In the genomic region with DNA sequence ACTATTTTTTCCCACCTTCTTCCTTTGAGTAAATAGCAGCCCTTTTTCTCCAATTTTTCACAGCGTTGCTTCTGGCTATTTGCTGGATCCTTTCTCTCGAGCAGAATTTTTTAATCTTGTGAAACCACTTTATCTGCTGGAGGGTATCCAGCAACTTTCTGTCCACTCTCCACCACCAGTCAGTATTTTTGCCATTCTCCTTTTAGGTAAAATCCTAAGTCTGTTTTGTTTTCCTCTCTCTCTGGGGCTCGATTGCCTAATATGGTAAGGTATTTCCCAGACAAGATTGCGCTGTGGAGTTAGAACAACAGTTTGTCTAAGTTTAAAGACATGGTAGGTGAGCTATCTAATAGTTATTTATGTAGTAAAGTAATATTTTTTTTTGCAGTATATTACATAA, we compare ENCODE assay signal across 12 cellular contexts.
DNase-seq lines count a peak whose midpoint lies in the region; ATAC-seq and TF ChIP-seq lines count a peak whose summit lies in the region.
"Had no signal": no experiment of that assay in that cellular context is flagged by ENCODE, and none has a peak within 500 bp of the region (broad histone marks: within the 10 kb centered on the region; RNA-seq: fewer than 3 reads in every experiment).

No MANE protein-coding gene starts in this region.

- no peak overlapping the region for H3K4me3 Mint-ChIP-seq in progenitor cell of endocrine pancreas (ENCODE audit: low read depth)
- H3K4me3 Mint-ChIP-seq in naive thymus-derived CD8-positive, alpha-beta T cell: no peak overlapping the region
- H3K4me3 Mint-ChIP-seq: activated T-helper 17 cell treated with anti-CD3 and anti-CD28 coated beads, Interleukin-2, amount 50 U/mL, for 72 hours had no signal

- 33% methylated on average over 4 of the region's 4 CpGs for WGBS in body of pancreas, 2 donors

- no peak overlapping the region for H2AFZ ChIP-seq in PC-9

- no peaks in the 10 kb centered on the region for H3K79me2 ChIP-seq in PC-9 (ENCODE audit: low read depth)

- no peak overlapping the region for H3K4me2 ChIP-seq in PC-9
- H3K4me2 ChIP-seq: BLaER1 treated with 17β-estradiol and CSF1 and Interleukin-3, amounts not matched to agents 10 nM and 100 nM had no signal

- ATAC-seq in body of pancreas (peak; percentile 47), HG02870 (IDR thresholded peaks at IDR 0.05; ENCODE audit: unreplicated experiment) (no peak)
- no peak for ATAC-seq in naive thymus-derived CD8-positive, alpha-beta T cell
- ATAC-seq: activated T-helper 17 cell treated with anti-CD3 and anti-CD28 coated beads, Interleukin-2, amount 50 U/mL, for 72 hours had no signal

- intact Hi-C loops in body of pancreas (cut with DNase I): loop anchor here (10.0 kb wide), 1 partner anchor 89 kb away; no protein-coding TSS in a partner anchor
- intact Hi-C loops in PC-9 (cut with micrococcal nuclease; ENCODE audit: unreplicated experiment): no loop called here

- POLR2A ChIA-PET in naive thymus-derived CD8-positive, alpha-beta T cell (lab: Charles Lee): no interaction called here
- POLR2A ChIA-PET in PC-9 (lab: Charles Lee; ENCODE audit: unreplicated experiment): no interaction called here

- CTCF ChIA-PET in PC-9 (lab: Charles Lee): no interaction called here

- H3K4me1 ChIP-seq in body of pancreas: peaks cover 14% of the 10 kb centered on the region
- H3K4me1 ChIP-seq in right atrium auricular region: peaks cover 0 to 30% of the 10 kb centered on the region in 2 donors
- H3K4me1 ChIP-seq in PC-9 (replicated peaks; ENCODE audit: insufficient read depth): no peaks in the 10 kb centered on the region

- peaks cover 3% of the 10 kb centered on the region for H3K36me3 Mint-ChIP-seq in progenitor cell of endocrine pancreas (ENCODE audit: insufficient read depth)
- H3K36me3 Mint-ChIP-seq in naive thymus-derived CD8-positive, alpha-beta T cell: peaks cover 10 to 61% (median 22%) of the 10 kb centered on the region in 3 donors

- H3K9me2 ChIP-seq in PC-9 (ENCODE audit: insufficient read depth): no peaks in the 10 kb centered on the region

- BruUV-seq in PC-9 (replicated peaks; lab: Mats Ljungman, UMichigan): no TSS peak

- H3K9me3 Mint-ChIP-seq in progenitor cell of endocrine pancreas (ENCODE audit: low read depth): no peaks in the 10 kb centered on the region
- no peaks in the 10 kb centered on the region for H3K9me3 Mint-ChIP-seq in naive thymus-derived CD8-positive, alpha-beta T cell
- H3K9me3 Mint-ChIP-seq: activated T-helper 17 cell treated with anti-CD3 and anti-CD28 coated beads, Interleukin-2, amount 50 U/mL, for 72 hours had no signal

- peaks cover under 1% of the 10 kb centered on the region; the same call in 1 of the 2 replicates for H3F3A ChIP-seq in PC-9 (ENCODE audit: insufficient read depth, low read depth)

- no peaks in the 10 kb centered on the region for H3K9me3 ChIP-seq in body of pancreas
- H3K9me3 ChIP-seq in right atrium auricular region: no peaks in the 10 kb centered on the region
- H3K9me3 ChIP-seq in PC-9 (ENCODE audit: insufficient read depth, low read depth): no peaks in the 10 kb centered on the region
- H3K9me3 ChIP-seq: BLaER1 treated with 17β-estradiol and CSF1 and Interleukin-3, amounts not matched to agents 10 nM and 100 nM had no signal

- H3K27me3 Mint-ChIP-seq in progenitor cell of endocrine pancreas: no peaks in the 10 kb centered on the region
- H3K27me3 Mint-ChIP-seq in naive thymus-derived CD8-positive, alpha-beta T cell: no peaks in the 10 kb centered on the region
- H3K27me3 Mint-ChIP-seq: activated T-helper 17 cell treated with anti-CD3 and anti-CD28 coated beads, Interleukin-2, amount 50 U/mL, for 72 hours had no signal

- H4K20me1 ChIP-seq in PC-9 (ENCODE audit: insufficient read depth): no peaks in the 10 kb centered on the region

- TF ChIP-seq POLR2A in body of pancreas (IDR thresholded peaks at IDR 0.05): no peak

- DNase-seq in AG10803 (ENCODE audit: low read depth): peak; percentile 81
- peak in 1 of 4 donors; percentile 6 for DNase-seq in body of pancreas
- DNase-seq in right atrium auricular region (ENCODE audit: low spot score): no peak
- DNase-seq in progenitor cell of endocrine pancreas (ENCODE audit: low spot score, unreplicated experiment): no peak
- DNase-seq in naive thymus-derived CD8-positive, alpha-beta T cell: no peak
- no peak for DNase-seq in PC-9
- DNase-seq in NCI-H1436 (lab: John Stamatoyannopoulos, UW): no peak
- DNase-seq: NCI-H1105, T-helper 1 cell had no signal

- H3K27me3 ChIP-seq in body of pancreas (no peaks in the 10 kb centered on the region), right atrium auricular region (no peaks in the 10 kb centered on the region), PC-9 (ENCODE audit: insufficient read depth, low read depth) (no peaks in the 10 kb centered on the region)

- peak overlapping the region; percentile 86 for H3K27ac Mint-ChIP-seq in progenitor cell of endocrine pancreas
- no peak overlapping the region for H3K27ac Mint-ChIP-seq in naive thymus-derived CD8-positive, alpha-beta T cell
- H3K27ac Mint-ChIP-seq: activated T-helper 17 cell treated with anti-CD3 and anti-CD28 coated beads, Interleukin-2, amount 50 U/mL, for 72 hours had no signal

- peaks cover 15% of the 10 kb centered on the region for H3K4me1 Mint-ChIP-seq in progenitor cell of endocrine pancreas (ENCODE audit: low read depth)
- no peaks in the 10 kb centered on the region for H3K4me1 Mint-ChIP-seq in naive thymus-derived CD8-positive, alpha-beta T cell
- H3K4me1 Mint-ChIP-seq: activated T-helper 17 cell treated with anti-CD3 and anti-CD28 coated beads, Interleukin-2, amount 50 U/mL, for 72 hours had no signal

- H3K4me3 ChIP-seq in AG10803 (ENCODE audit: low read length) (0 out of 2 replicates have a peak overlapping the region, but pooled peaks have one; percentile 17), body of pancreas (no peak overlapping the region), right atrium auricular region (no peak overlapping the region), PC-9 (no peak overlapping the region)
- H3K4me3 ChIP-seq: BLaER1 treated with 17β-estradiol and CSF1 and Interleukin-3, amounts not matched to agents 10 nM and 100 nM had no signal

- TF ChIP-seq CTCF in AG10803 (conservative IDR thresholded peaks at IDR 0.05; ENCODE audit: low read length) (no peak), body of pancreas (IDR thresholded peaks at IDR 0.05) (no peak), right atrium auricular region (IDR thresholded peaks at IDR 0.05) (no peak), progenitor cell of endocrine pancreas (IDR thresholded peaks at IDR 0.05; ENCODE audit: unreplicated experiment) (no peak), PC-9 (conservative IDR thresholded peaks at IDR 0.05) (no peak)

- no peaks in the 10 kb centered on the region for H3K36me3 ChIP-seq in body of pancreas (replicated peaks in 1 of 2; ENCODE audit: insufficient read depth in 1 of 2, low read depth in 2 of 2)
- H3K36me3 ChIP-seq in right atrium auricular region: peaks cover 10% of the 10 kb centered on the region
- H3K36me3 ChIP-seq in PC-9 (ENCODE audit: low read depth): peaks cover 13% of the 10 kb centered on the region; the same call in 1 of the 2 replicates

- H3K27ac ChIP-seq in body of pancreas (peak overlapping the region in 1 of 4 donors; percentile 35), right atrium auricular region (peak overlapping the region; percentile 64 to 91), PC-9 (no peak overlapping the region)
- H3K27ac ChIP-seq: BLaER1 treated with 17β-estradiol and CSF1 and Interleukin-3, amounts not matched to agents 10 nM and 100 nM had no signal
